Comparison of ENCODE assay signal across 1 cellular context in the genomic region with DNA sequence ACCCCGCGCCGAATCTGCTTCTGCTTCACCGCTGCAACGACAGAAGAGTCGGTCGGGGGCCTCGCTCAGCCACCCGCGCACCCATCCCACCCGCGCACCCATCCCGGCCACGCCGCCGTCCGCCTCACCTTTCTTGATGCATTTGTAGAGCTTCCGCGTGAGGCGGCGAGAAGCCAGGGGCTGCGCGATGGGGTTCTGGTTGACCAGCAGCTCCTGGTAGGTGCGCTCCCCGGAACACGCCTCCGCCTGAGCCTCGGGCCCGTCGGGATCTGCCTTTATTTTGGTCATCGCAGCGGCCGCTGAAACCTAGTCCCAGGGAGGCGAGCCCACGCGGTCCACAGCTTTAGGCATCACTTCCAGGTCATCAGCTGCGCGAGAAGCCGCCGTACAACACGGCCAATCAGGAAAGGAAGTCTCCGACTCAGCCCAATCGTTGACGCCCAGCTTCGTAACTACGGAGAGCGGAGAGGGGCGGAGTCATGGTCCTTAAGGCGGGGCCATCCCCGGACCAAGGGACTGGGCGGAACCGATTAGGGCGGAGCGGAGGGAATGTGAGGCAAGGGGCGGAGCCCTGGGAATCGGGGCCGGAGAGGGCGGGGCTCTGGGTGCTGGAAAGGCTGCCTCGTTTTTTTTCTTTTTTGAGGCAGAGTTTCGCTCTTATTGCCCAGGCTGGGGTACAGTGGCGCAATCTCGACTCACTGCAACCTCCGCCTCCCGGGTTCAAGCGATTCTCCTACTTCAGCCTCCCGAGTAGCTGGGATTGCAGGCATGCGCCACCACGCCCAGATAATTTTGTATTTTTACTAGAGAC.
A peak's percentile ranks its signal among the peaks of the same experiment; 100 is the strongest.
TF ChIP-seq lines count a peak whose summit lies in the region.

NHP2 (minus strand) TSS at position 356 of the 811 bp plus-strand sequence; CDS start at position 288, 68 bp downstream.

TF ChIP-seq in K562, 482 proteins besides CTCF, POLR2A, EP300 and RAD21 (continued from another document and continues in another):
- TF ChIP-seq BCLAF1 (IDR thresholded peaks at IDR 0.05; ENCODE audit: borderline replicate concordance in 1 of 2, control insufficient read depth in 1 of 2, low read depth in 2 of 2, low read length in 1 of 2) (no peak), PHF8 (IDR thresholded peaks at IDR 0.05; ENCODE audit: borderline replicate concordance, low read length) (peak; percentile 76; the same call in 1 of the 2 replicates), ZC3H4 (CRISPR knock-in tag; IDR thresholded peaks at IDR 0.05; ENCODE audit: borderline replicate concordance) (no peak), PTBP1 (IDR thresholded peaks at IDR 0.05; ENCODE audit: low read depth, low read length) (no peak), ZBTB17 (CRISPR knock-in tag; IDR thresholded peaks at IDR 0.05) (no peak), GATA2 (CRISPR knock-in tag; IDR thresholded peaks at IDR 0.05) (no peak), NFE2L1 (tag; IDR thresholded peaks at IDR 0.05; ENCODE audit: borderline replicate concordance, low read depth) (no peak), SRSF3 (IDR thresholded peaks at IDR 0.05; ENCODE audit: insufficient read depth, low read length) (no peak), ZNF174 (CRISPR knock-in tag; IDR thresholded peaks at IDR 0.05) (no peak), HNRNPUL1 (IDR thresholded peaks at IDR 0.05; ENCODE audit: low read length) (no peak), GATAD2A (IDR thresholded peaks at IDR 0.05) (no peak), NFYB (IDR thresholded peaks at IDR 0.05; ENCODE audit: extremely low read depth, insufficient read length) (peak; percentile 62), U2AF2 (optimal IDR thresholded peaks at IDR 0.05; ENCODE audit: low read depth, low read length) (no peak), YY1 (IDR thresholded peaks at IDR 0.05; ENCODE audit: borderline replicate concordance in 1 of 3, control insufficient read depth in 1 of 3, extremely low read depth in 1 of 3, insufficient read depth in 3 of 3, insufficient read length in 1 of 3, insufficient replicate concordance in 2 of 3, low read depth in 1 of 3, low read length in 2 of 3) (no peak), NCOA6 (IDR thresholded peaks at IDR 0.05) (no peak), ZBTB33 (CRISPR knock-in tag; IDR thresholded peaks at IDR 0.05) (no peak; the same call in 1 of the 2 replicates), NR2C2 (CRISPR knock-in tag; IDR thresholded peaks at IDR 0.05) (peak; percentile 95), NR2C2 (tag; IDR thresholded peaks at IDR 0.05) (peak; percentile 98), MEIS2 (IDR thresholded peaks at IDR 0.05; ENCODE audit: partially characterized antibody) (no peak), TEAD4 (IDR thresholded peaks at IDR 0.05; ENCODE audit: low read length) (0 out of 2 replicates have a peak, but pooled peaks have one; percentile 15), TEAD4 (CRISPR knock-in tag; IDR thresholded peaks at IDR 0.05; ENCODE audit: borderline replicate concordance) (no peak), RFX5 (IDR thresholded peaks at IDR 0.05; ENCODE audit: low read depth, low read length) (no peak), CGGBP1 (CRISPR knock-in tag; IDR thresholded peaks at IDR 0.05) (no peak), KDM2B (CRISPR knock-in tag; IDR thresholded peaks at IDR 0.05) (no peak), ETV6 (IDR thresholded peaks at IDR 0.05; ENCODE audit: borderline replicate concordance in 1 of 2, low read depth in 2 of 2, low read length in 1 of 2) (no peak), ETV6 (CRISPR knock-in tag; IDR thresholded peaks at IDR 0.05; ENCODE audit: borderline replicate concordance) (no peak), TFAM (CRISPR knock-in tag; conservative IDR thresholded peaks at IDR 0.05) (no peak), STAG1 (CRISPR knock-in tag; IDR thresholded peaks at IDR 0.05; ENCODE audit: borderline replicate concordance) (no peak), ZEB2 (IDR thresholded peaks at IDR 0.05) (no peak), ZNF507 (tag; conservative IDR thresholded peaks at IDR 0.05) (no peak), RAD51 (IDR thresholded peaks at IDR 0.05; ENCODE audit: borderline replicate concordance, low read depth) (no peak), CC2D1A (IDR thresholded peaks at IDR 0.05) (peak; percentile 61; the same call in 1 of the 2 replicates), TOE1 (IDR thresholded peaks at IDR 0.05; ENCODE audit: borderline replicate concordance) (peak; percentile 81), TOE1 (CRISPR knock-in tag; IDR thresholded peaks at IDR 0.05; ENCODE audit: borderline replicate concordance, low read depth) (no peak), CREM (IDR thresholded peaks at IDR 0.05; ENCODE audit: low read depth) (peak; percentile 98), ARID4B (CRISPR knock-in tag; IDR thresholded peaks at IDR 0.05) (peak; percentile 85; the same call in 1 of the 2 replicates), POLR3A (IDR thresholded peaks at IDR 0.05; ENCODE audit: borderline replicate concordance, extremely low read depth, insufficient read depth, insufficient read length) (no peak), ATF1 (CRISPR knock-in tag; IDR thresholded peaks at IDR 0.05) (peak; percentile 82), ATF1 (tag; IDR thresholded peaks at IDR 0.05) (peak; percentile 97), FOSL1 (tag; conservative IDR thresholded peaks at IDR 0.05) (0 out of 2 replicates have a peak, but pooled peaks have one; percentile 14), ZFPM2 (CRISPR knock-in tag; IDR thresholded peaks at IDR 0.05) (no peak), ZBTB1 (CRISPR knock-in tag; IDR thresholded peaks at IDR 0.05; ENCODE audit: borderline replicate concordance, low read depth) (no peak), HDAC1 (IDR thresholded peaks at IDR 0.05) (peak in 1 of 2 experiments; percentile 97; a peak in 2 of 4 replicates), HDAC8 (tag; IDR thresholded peaks at IDR 0.05) (no peak)
- TF ChIP-seq, protein P1, sequence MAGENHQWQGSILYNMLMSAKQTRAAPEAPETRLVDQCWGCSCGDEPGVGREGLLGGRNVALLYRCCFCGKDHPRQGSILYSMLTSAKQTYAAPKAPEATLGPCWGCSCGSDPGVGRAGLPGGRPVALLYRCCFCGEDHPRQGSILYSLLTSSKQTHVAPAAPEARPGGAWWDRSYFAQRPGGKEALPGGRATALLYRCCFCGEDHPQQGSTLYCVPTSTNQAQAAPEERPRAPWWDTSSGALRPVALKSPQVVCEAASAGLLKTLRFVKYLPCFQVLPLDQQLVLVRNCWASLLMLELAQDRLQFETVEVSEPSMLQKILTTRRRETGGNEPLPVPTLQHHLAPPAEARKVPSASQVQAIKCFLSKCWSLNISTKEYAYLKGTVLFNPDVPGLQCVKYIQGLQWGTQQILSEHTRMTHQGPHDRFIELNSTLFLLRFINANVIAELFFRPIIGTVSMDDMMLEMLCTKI (IDR thresholded peaks at IDR 0.05; ENCODE audit: partially characterized antibody) = no peak
- TF ChIP-seq, protein P2, sequence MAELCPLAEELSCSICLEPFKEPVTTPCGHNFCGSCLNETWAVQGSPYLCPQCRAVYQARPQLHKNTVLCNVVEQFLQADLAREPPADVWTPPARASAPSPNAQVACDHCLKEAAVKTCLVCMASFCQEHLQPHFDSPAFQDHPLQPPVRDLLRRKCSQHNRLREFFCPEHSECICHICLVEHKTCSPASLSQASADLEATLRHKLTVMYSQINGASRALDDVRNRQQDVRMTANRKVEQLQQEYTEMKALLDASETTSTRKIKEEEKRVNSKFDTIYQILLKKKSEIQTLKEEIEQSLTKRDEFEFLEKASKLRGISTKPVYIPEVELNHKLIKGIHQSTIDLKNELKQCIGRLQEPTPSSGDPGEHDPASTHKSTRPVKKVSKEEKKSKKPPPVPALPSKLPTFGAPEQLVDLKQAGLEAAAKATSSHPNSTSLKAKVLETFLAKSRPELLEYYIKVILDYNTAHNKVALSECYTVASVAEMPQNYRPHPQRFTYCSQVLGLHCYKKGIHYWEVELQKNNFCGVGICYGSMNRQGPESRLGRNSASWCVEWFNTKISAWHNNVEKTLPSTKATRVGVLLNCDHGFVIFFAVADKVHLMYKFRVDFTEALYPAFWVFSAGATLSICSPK (IDR thresholded peaks at IDR 0.05; ENCODE audit: borderline replicate concordance) = no peak
- TF ChIP-seq, protein P3, sequence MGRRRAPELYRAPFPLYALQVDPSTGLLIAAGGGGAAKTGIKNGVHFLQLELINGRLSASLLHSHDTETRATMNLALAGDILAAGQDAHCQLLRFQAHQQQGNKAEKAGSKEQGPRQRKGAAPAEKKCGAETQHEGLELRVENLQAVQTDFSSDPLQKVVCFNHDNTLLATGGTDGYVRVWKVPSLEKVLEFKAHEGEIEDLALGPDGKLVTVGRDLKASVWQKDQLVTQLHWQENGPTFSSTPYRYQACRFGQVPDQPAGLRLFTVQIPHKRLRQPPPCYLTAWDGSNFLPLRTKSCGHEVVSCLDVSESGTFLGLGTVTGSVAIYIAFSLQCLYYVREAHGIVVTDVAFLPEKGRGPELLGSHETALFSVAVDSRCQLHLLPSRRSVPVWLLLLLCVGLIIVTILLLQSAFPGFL (CRISPR knock-in tag; IDR thresholded peaks at IDR 0.05) = no peak
- TF ChIP-seq, protein P4, sequence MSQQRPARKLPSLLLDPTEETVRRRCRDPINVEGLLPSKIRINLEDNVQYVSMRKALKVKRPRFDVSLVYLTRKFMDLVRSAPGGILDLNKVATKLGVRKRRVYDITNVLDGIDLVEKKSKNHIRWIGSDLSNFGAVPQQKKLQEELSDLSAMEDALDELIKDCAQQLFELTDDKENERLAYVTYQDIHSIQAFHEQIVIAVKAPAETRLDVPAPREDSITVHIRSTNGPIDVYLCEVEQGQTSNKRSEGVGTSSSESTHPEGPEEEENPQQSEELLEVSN (IDR thresholded peaks at IDR 0.05; ENCODE audit: borderline replicate concordance in 1 of 2, extremely low read depth in 1 of 2, insufficient read depth in 1 of 2, insufficient read length in 1 of 2, low read depth in 1 of 2, low read length in 1 of 2, poor library complexity in 1 of 2, severe bottlenecking in 1 of 2) = peak; percentile 23 to 26
- TF ChIP-seq, protein P5, sequence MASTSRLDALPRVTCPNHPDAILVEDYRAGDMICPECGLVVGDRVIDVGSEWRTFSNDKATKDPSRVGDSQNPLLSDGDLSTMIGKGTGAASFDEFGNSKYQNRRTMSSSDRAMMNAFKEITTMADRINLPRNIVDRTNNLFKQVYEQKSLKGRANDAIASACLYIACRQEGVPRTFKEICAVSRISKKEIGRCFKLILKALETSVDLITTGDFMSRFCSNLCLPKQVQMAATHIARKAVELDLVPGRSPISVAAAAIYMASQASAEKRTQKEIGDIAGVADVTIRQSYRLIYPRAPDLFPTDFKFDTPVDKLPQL (IDR thresholded peaks at IDR 0.05; ENCODE audit: extremely low read depth, insufficient read length) = no peak
